ENCODE assay signal across 11 cellular contexts in the genomic region with DNA sequence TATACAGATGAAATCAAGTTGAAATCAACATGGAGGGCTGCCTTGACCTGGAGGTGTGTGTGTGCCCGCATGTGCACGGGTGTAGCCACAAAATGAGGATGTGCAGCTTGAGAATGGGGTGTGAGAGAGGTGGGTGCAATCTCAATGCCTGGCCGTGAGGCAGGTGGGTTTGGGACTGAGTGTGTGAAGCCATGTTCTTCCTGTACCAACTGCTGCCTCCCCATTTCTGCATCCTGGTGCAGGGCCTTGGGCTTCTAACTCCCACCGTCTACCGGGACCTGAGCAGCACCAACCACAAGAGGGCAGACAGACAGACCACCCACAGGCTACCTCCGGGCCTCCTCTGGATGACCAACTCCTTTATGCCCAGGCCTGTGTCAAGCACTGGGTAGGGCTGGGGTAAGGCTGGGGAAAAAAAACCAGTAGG.
DNase-seq lines count a peak whose midpoint lies in the region; ATAC-seq and TF ChIP-seq lines count a peak whose summit lies in the region.
"Had no signal": no experiment of that assay in that cellular context is flagged by ENCODE, and none has a peak within 500 bp of the region (broad histone marks: within the 10 kb centered on the region; RNA-seq: fewer than 3 reads in every experiment).

No MANE protein-coding gene starts in this region.

- no peaks in the 10 kb centered on the region for H3K9me3 ChIP-seq in KOPT-K1 (ENCODE audit: insufficient read depth, low read length, poor library complexity, severe bottlenecking)
- no peaks in the 10 kb centered on the region for H3K9me3 ChIP-seq in stomach
- H3K9me3 ChIP-seq: breast epithelium, neutrophil had no signal

- no peak for TF ChIP-seq POLR2A in stomach (IDR thresholded peaks at IDR 0.05)

- H3K36me3 Mint-ChIP-seq in nephron progenitor cell (ENCODE audit: low read depth): no peaks in the 10 kb centered on the region

- no peak for DNase-seq in GM10266 (ENCODE audit: extremely low spot score)
- DNase-seq in astrocyte of the cerebellum (ENCODE audit: low read depth): no peak
- DNase-seq in nephron progenitor cell: no peak
- no peak for DNase-seq in stimulated activated naive CD4-positive, alpha-beta T cell treated with Interleukin-2 at 50 U/mL for 16 hours (lab: John Stamatoyannopoulos, UW)
- DNase-seq in stomach: no peak
- DNase-seq: GOT3 had no signal

- peak; percentile 17 for TF ChIP-seq CTCF in GM10266 (IDR thresholded peaks at IDR 0.05; ENCODE audit: control insufficient read depth, insufficient read depth, low read depth, missing control alignments)
- peak; percentile 25 for TF ChIP-seq CTCF in astrocyte of the cerebellum (IDR thresholded peaks at IDR 0.05; ENCODE audit: low read depth, low read length, missing control alignments)
- no peak for TF ChIP-seq CTCF in nephron progenitor cell (IDR thresholded peaks at IDR 0.05)
- no peak for TF ChIP-seq CTCF in stomach (IDR thresholded peaks at IDR 0.05)

- H3K27ac Mint-ChIP-seq in nephron progenitor cell: peak overlapping the region; percentile 36

- H3K4me1 ChIP-seq in stomach: peaks cover 24 to 40% (median 28%) of the 10 kb centered on the region in 4 donors

- H3K9me3 Mint-ChIP-seq in nephron progenitor cell: peaks cover 4% of the 10 kb centered on the region

- WGBS in stomach, 5 donors: 74 to 84% (median 78%) methylated on average over 6 of the region's 6 CpGs

- no peak for ATAC-seq in HG03025 (IDR thresholded peaks at IDR 0.05; ENCODE audit: low FRiP score, unreplicated experiment)

- peaks cover 46% of the 10 kb centered on the region for H3K27me3 Mint-ChIP-seq in nephron progenitor cell (ENCODE audit: low read depth, poor library complexity)

- in situ Hi-C loops in astrocyte of the cerebellum (cut with HindIII; ENCODE audit: low sequenced_read_pairs): no loop called here

- no peaks in the 10 kb centered on the region for H3K27me3 ChIP-seq in stomach
- H3K27me3 ChIP-seq: breast epithelium, hepatocyte, neutrophil had no signal

- H3K4me1 Mint-ChIP-seq in nephron progenitor cell: peaks cover 46% of the 10 kb centered on the region

- H3K4me3 ChIP-seq in astrocyte of the cerebellum (ENCODE audit: low read depth, low read length): no peak overlapping the region
- H3K4me3 ChIP-seq in stomach: no peak overlapping the region
- H3K4me3 ChIP-seq: breast epithelium, hepatocyte had no signal

- H3K36me3 ChIP-seq in KOPT-K1 (ENCODE audit: insufficient read depth, low read length): no peaks in the 10 kb centered on the region
- no peaks in the 10 kb centered on the region for H3K36me3 ChIP-seq in stomach
- H3K36me3 ChIP-seq: breast epithelium, neutrophil had no signal

- intact Hi-C loops in stomach (cut with DNase I; ENCODE audit: low total_unique reads): no loop called here

- H3K27ac ChIP-seq in KOPT-K1 (ENCODE audit: low read depth, low read length, poor library complexity, severe bottlenecking) (peak overlapping the region; percentile 96), stomach (no peak overlapping the region)
- H3K27ac ChIP-seq: breast epithelium, hepatocyte, neutrophil had no signal

- no peak overlapping the region for H3K4me3 Mint-ChIP-seq in nephron progenitor cell

- TF ChIP-seq EP300 in stomach (IDR thresholded peaks at IDR 0.05): no peak

Comparison
In these comparisons a context has a peak if more than half of its experiments do, and no peak if none do; other contexts are left out.
1. CTCF ChIP-seq: peak in GM10266 (single experiment) and astrocyte of the cerebellum (single experiment); none in nephron progenitor cell (single experiment) and stomach (0 of 7).